1 cellular context compared by ENCODE assay signal in the genomic region with DNA sequence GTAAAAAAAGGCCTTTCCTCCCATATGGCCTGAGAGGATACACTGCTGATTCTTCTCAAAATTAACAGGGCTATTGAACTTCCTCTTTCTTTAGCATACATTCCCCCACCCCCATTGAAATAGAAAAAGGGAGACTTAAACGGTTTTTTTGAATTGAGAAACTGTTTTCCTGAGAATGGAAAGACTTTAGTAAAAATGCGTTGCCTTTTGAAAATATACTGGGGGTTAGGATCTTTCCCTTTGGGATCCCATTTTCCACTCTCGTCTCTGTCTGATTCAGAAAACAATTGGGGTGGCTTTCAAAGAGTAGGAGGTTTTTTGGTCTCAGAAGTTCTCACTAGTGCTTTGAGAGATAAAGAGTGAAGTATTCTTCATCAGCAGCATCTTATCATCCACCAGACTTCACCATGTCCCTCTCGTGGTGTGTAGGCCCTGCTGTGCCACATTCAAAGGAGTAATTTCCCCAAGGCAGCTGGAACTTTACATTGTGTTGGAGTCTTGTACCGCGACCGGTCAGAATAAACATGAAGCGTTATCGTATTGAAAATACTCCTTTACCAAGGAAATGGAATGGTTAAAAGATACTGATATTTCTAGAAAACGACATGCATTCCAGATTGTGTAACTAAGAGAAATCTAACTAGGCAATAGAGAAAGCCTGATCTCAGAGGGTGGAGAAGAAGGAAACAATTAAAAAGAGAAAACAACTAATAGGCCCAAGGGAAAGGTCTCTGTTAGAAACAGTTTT.
TF ChIP-seq lines count a peak whose summit lies in the region.

No MANE protein-coding gene starts in this region.

TF ChIP-seq in K562, 482 proteins besides CTCF, POLR2A, EP300 and RAD21 (continued from another document and continues in another):
- TF ChIP-seq, protein P1, sequence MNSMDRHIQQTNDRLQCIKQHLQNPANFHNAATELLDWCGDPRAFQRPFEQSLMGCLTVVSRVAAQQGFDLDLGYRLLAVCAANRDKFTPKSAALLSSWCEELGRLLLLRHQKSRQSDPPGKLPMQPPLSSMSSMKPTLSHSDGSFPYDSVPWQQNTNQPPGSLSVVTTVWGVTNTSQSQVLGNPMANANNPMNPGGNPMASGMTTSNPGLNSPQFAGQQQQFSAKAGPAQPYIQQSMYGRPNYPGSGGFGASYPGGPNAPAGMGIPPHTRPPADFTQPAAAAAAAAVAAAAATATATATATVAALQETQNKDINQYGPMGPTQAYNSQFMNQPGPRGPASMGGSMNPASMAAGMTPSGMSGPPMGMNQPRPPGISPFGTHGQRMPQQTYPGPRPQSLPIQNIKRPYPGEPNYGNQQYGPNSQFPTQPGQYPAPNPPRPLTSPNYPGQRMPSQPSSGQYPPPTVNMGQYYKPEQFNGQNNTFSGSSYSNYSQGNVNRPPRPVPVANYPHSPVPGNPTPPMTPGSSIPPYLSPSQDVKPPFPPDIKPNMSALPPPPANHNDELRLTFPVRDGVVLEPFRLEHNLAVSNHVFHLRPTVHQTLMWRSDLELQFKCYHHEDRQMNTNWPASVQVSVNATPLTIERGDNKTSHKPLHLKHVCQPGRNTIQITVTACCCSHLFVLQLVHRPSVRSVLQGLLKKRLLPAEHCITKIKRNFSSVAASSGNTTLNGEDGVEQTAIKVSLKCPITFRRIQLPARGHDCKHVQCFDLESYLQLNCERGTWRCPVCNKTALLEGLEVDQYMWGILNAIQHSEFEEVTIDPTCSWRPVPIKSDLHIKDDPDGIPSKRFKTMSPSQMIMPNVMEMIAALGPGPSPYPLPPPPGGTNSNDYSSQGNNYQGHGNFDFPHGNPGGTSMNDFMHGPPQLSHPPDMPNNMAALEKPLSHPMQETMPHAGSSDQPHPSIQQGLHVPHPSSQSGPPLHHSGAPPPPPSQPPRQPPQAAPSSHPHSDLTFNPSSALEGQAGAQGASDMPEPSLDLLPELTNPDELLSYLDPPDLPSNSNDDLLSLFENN (IDR thresholded peaks at IDR 0.05; ENCODE audit: low read depth in 2 of 2, low read length in 2 of 2) = peak in 1 of 2 experiments; percentile 47; a peak in 1 of 4 replicates
- TF ChIP-seq ZNF431 (CRISPR knock-in tag; IDR thresholded peaks at IDR 0.05) = 0 out of 2 replicates have a peak, but pooled peaks have one; percentile 30
- peak; percentile 91 for TF ChIP-seq SMARCA4 (IDR thresholded peaks at IDR 0.05)
- TF ChIP-seq, protein P2, sequence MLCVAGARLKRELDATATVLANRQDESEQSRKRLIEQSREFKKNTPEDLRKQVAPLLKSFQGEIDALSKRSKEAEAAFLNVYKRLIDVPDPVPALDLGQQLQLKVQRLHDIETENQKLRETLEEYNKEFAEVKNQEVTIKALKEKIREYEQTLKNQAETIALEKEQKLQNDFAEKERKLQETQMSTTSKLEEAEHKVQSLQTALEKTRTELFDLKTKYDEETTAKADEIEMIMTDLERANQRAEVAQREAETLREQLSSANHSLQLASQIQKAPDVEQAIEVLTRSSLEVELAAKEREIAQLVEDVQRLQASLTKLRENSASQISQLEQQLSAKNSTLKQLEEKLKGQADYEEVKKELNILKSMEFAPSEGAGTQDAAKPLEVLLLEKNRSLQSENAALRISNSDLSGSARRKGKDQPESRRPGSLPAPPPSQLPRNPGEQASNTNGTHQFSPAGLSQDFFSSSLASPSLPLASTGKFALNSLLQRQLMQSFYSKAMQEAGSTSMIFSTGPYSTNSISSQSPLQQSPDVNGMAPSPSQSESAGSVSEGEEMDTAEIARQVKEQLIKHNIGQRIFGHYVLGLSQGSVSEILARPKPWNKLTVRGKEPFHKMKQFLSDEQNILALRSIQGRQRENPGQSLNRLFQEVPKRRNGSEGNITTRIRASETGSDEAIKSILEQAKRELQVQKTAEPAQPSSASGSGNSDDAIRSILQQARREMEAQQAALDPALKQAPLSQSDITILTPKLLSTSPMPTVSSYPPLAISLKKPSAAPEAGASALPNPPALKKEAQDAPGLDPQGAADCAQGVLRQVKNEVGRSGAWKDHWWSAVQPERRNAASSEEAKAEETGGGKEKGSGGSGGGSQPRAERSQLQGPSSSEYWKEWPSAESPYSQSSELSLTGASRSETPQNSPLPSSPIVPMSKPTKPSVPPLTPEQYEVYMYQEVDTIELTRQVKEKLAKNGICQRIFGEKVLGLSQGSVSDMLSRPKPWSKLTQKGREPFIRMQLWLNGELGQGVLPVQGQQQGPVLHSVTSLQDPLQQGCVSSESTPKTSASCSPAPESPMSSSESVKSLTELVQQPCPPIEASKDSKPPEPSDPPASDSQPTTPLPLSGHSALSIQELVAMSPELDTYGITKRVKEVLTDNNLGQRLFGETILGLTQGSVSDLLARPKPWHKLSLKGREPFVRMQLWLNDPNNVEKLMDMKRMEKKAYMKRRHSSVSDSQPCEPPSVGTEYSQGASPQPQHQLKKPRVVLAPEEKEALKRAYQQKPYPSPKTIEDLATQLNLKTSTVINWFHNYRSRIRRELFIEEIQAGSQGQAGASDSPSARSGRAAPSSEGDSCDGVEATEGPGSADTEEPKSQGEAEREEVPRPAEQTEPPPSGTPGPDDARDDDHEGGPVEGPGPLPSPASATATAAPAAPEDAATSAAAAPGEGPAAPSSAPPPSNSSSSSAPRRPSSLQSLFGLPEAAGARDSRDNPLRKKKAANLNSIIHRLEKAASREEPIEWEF (CRISPR knock-in tag; IDR thresholded peaks at IDR 0.05) = peak; percentile 32; the same call in 1 of the 2 replicates
- TF ChIP-seq CSDE1 (IDR thresholded peaks at IDR 0.05) = no peak
- peak; percentile 42; the same call in 1 of the 2 replicates for TF ChIP-seq ZKSCAN8 (CRISPR knock-in tag; IDR thresholded peaks at IDR 0.05)
- TF ChIP-seq MTA3 (IDR thresholded peaks at IDR 0.05; ENCODE audit: borderline replicate concordance) = peak; percentile 45
- no peak for TF ChIP-seq SRSF7 (optimal IDR thresholded peaks at IDR 0.05; ENCODE audit: low read depth, low read length)
- peak; percentile 93 for TF ChIP-seq ARID1B (IDR thresholded peaks at IDR 0.05)
- TF ChIP-seq ZFPM2 (CRISPR knock-in tag; IDR thresholded peaks at IDR 0.05) = peak; percentile 65; the same call in 1 of the 2 replicates
- peak; percentile 70; the same call in 1 of the 2 replicates for TF ChIP-seq ZFP30 (CRISPR knock-in tag; IDR thresholded peaks at IDR 0.05; ENCODE audit: borderline replicate concordance)
- no peak for TF ChIP-seq BMI1 (IDR thresholded peaks at IDR 0.05; ENCODE audit: low read length)
- peak; percentile 85 for TF ChIP-seq MYBL2 (IDR thresholded peaks at IDR 0.05; ENCODE audit: low read depth)
- no peak for TF ChIP-seq MYBL2 (CRISPR knock-in tag; IDR thresholded peaks at IDR 0.05; ENCODE audit: borderline replicate concordance)
- TF ChIP-seq TAF9B (IDR thresholded peaks at IDR 0.05; ENCODE audit: partially characterized antibody) = peak; percentile 35
- peak; percentile 60 for TF ChIP-seq MTA2 (IDR thresholded peaks at IDR 0.05; ENCODE audit: low read depth)
- TF ChIP-seq FOXJ2 (tag; IDR thresholded peaks at IDR 0.05) = no peak
- TF ChIP-seq, protein P3, sequence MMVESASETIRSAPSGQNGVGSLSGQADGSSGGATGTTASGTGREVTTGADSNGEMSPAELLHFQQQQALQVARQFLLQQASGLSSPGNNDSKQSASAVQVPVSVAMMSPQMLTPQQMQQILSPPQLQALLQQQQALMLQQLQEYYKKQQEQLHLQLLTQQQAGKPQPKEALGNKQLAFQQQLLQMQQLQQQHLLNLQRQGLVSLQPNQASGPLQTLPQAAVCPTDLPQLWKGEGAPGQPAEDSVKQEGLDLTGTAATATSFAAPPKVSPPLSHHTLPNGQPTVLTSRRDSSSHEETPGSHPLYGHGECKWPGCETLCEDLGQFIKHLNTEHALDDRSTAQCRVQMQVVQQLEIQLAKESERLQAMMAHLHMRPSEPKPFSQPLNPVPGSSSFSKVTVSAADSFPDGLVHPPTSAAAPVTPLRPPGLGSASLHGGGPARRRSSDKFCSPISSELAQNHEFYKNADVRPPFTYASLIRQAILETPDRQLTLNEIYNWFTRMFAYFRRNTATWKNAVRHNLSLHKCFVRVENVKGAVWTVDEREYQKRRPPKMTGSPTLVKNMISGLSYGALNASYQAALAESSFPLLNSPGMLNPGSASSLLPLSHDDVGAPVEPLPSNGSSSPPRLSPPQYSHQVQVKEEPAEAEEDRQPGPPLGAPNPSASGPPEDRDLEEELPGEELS (CRISPR knock-in tag; IDR thresholded peaks at IDR 0.05; ENCODE audit: borderline replicate concordance) = no peak
- peak; percentile 71 for TF ChIP-seq RBBP5 (IDR thresholded peaks at IDR 0.05; ENCODE audit: borderline replicate concordance, insufficient read depth, low read length, poor library complexity, severe bottlenecking)
- TF ChIP-seq KLF16 (IDR thresholded peaks at IDR 0.05) = peak; percentile 79
- TF ChIP-seq JUN (IDR thresholded peaks at IDR 0.05; ENCODE audit: borderline replicate concordance, low read depth, low read length) = no peak
- TF ChIP-seq JUN (CRISPR knock-in tag; IDR thresholded peaks at IDR 0.05; ENCODE audit: borderline replicate concordance) = no peak
- peak; percentile 39; the same call in 1 of the 2 replicates for TF ChIP-seq BHLHE40 (IDR thresholded peaks at IDR 0.05; ENCODE audit: low read length)
- peak; percentile 45 for TF ChIP-seq BRD9 (IDR thresholded peaks at IDR 0.05; ENCODE audit: low read depth, partially characterized antibody)
- peak; percentile 54 for TF ChIP-seq PML (IDR thresholded peaks at IDR 0.05; ENCODE audit: low read length)
- TF ChIP-seq DIDO1 (tag; IDR thresholded peaks at IDR 0.05; ENCODE audit: low read depth) = no peak
- no peak for TF ChIP-seq NR3C1 (CRISPR knock-in tag; IDR thresholded peaks at IDR 0.05)
- TF ChIP-seq, protein P4, sequence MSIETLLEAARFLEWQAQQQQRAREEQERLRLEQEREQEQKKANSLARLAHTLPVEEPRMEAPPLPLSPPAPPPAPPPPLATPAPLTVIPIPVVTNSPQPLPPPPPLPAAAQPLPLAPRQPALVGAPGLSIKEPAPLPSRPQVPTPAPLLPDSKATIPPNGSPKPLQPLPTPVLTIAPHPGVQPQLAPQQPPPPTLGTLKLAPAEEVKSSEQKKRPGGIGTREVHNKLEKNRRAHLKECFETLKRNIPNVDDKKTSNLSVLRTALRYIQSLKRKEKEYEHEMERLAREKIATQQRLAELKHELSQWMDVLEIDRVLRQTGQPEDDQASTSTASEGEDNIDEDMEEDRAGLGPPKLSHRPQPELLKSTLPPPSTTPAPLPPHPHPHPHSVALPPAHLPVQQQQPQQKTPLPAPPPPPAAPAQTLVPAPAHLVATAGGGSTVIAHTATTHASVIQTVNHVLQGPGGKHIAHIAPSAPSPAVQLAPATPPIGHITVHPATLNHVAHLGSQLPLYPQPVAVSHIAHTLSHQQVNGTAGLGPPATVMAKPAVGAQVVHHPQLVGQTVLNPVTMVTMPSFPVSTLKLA (conservative IDR thresholded peaks at IDR 0.05) = peak in 1 of 2 experiments; percentile 37; a peak in 2 of 4 replicates
- 0 out of 2 replicates have a peak, but pooled peaks have one; percentile 73 for TF ChIP-seq CC2D1A (IDR thresholded peaks at IDR 0.05)
- TF ChIP-seq LEF1 (IDR thresholded peaks at IDR 0.05) = peak; percentile 92
- no peak for TF ChIP-seq EHMT2 (IDR thresholded peaks at IDR 0.05)
- peak; percentile 61; the same call in 1 of the 2 replicates for TF ChIP-seq POLR2AphosphoS5 (IDR thresholded peaks at IDR 0.05; ENCODE audit: control insufficient read depth, insufficient read depth, low read depth, low read length)
- peak; percentile 85 for TF ChIP-seq MECOM (CRISPR knock-in tag; IDR thresholded peaks at IDR 0.05)
- peak; percentile 94 for TF ChIP-seq DPF2 (IDR thresholded peaks at IDR 0.05)
- no peak for TF ChIP-seq POLR2B (IDR thresholded peaks at IDR 0.05; ENCODE audit: low read depth, partially characterized antibody)
- no peak for TF ChIP-seq SUPT5H (IDR thresholded peaks at IDR 0.05)
- TF ChIP-seq, protein P5, sequence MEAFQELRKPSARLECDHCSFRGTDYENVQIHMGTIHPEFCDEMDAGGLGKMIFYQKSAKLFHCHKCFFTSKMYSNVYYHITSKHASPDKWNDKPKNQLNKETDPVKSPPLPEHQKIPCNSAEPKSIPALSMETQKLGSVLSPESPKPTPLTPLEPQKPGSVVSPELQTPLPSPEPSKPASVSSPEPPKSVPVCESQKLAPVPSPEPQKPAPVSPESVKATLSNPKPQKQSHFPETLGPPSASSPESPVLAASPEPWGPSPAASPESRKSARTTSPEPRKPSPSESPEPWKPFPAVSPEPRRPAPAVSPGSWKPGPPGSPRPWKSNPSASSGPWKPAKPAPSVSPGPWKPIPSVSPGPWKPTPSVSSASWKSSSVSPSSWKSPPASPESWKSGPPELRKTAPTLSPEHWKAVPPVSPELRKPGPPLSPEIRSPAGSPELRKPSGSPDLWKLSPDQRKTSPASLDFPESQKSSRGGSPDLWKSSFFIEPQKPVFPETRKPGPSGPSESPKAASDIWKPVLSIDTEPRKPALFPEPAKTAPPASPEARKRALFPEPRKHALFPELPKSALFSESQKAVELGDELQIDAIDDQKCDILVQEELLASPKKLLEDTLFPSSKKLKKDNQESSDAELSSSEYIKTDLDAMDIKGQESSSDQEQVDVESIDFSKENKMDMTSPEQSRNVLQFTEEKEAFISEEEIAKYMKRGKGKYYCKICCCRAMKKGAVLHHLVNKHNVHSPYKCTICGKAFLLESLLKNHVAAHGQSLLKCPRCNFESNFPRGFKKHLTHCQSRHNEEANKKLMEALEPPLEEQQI (IDR thresholded peaks at IDR 0.05) = peak; percentile 71; the same call in 1 of the 2 replicates
- no peak for TF ChIP-seq ZNF134 (CRISPR knock-in tag; conservative IDR thresholded peaks at IDR 0.05)
- peak; percentile 43; the same call in 1 of the 2 replicates for TF ChIP-seq ZSCAN29 (IDR thresholded peaks at IDR 0.05)
- TF ChIP-seq ZNF23 (CRISPR knock-in tag; IDR thresholded peaks at IDR 0.05) = 0 out of 2 replicates have a peak, but pooled peaks have one; percentile 59
- peak; percentile 68 for TF ChIP-seq LCOR (CRISPR knock-in tag; IDR thresholded peaks at IDR 0.05)
- no peak for TF ChIP-seq ZNF507 (tag; conservative IDR thresholded peaks at IDR 0.05)
- TF ChIP-seq MEF2A (IDR thresholded peaks at IDR 0.05; ENCODE audit: control insufficient read depth, low read depth, low read length) = 0 out of 2 replicates have a peak, but pooled peaks have one; percentile 3
- peak; percentile 51; the same call in 1 of the 2 replicates for TF ChIP-seq L3MBTL2 (IDR thresholded peaks at IDR 0.05)
- TF ChIP-seq CTBP1 (IDR thresholded peaks at IDR 0.05; ENCODE audit: borderline replicate concordance) = peak; percentile 65
- peak; percentile 56; the same call in 1 of the 2 replicates for TF ChIP-seq CREB1 (IDR thresholded peaks at IDR 0.05)
- no peak for TF ChIP-seq CREB1 (CRISPR knock-in tag; IDR thresholded peaks at IDR 0.05)
- TF ChIP-seq TAF7 (tag; IDR thresholded peaks at IDR 0.05) = no peak
- TF ChIP-seq, protein P6, sequence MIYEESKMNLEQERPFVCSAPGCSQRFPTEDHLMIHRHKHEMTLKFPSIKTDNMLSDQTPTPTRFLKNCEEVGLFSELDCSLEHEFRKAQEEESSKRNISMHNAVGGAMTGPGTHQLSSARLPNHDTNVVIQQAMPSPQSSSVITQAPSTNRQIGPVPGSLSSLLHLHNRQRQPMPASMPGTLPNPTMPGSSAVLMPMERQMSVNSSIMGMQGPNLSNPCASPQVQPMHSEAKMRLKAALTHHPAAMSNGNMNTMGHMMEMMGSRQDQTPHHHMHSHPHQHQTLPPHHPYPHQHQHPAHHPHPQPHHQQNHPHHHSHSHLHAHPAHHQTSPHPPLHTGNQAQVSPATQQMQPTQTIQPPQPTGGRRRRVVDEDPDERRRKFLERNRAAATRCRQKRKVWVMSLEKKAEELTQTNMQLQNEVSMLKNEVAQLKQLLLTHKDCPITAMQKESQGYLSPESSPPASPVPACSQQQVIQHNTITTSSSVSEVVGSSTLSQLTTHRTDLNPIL (CRISPR knock-in tag; IDR thresholded peaks at IDR 0.05) = no peak
- peak; percentile 7; the same call in 1 of the 2 replicates for TF ChIP-seq RBFOX2 (IDR thresholded peaks at IDR 0.05; ENCODE audit: low read depth, low read length)
- peak; percentile 81 for TF ChIP-seq ADNP (tag; IDR thresholded peaks at IDR 0.05)
- no peak for TF ChIP-seq HEY1 (CRISPR knock-in tag; IDR thresholded peaks at IDR 0.05; ENCODE audit: borderline replicate concordance)
